Comparison of ENCODE assay signal across 19 cellular contexts in genomic region chr9:3825724-3826123, GRCh38.
"Had no signal": no experiment of that assay in that cellular context is flagged by ENCODE, and none has a peak within 500 bp of the region (broad histone marks: within the 10 kb centered on the region; RNA-seq: fewer than 3 reads in every experiment).

No MANE protein-coding gene starts in this region.

- H3K36me3 ChIP-seq: left ventricle myocardium inferior, prostate gland, right atrium auricular region, suprapubic skin had no signal

- H3K36me3 Mint-ChIP-seq: activated naive CD4-positive, alpha-beta T cell treated with anti-CD3 and anti-CD28 coated beads, Interleukin-2, amount 10 ng/mL, durations not matched to agents 7 days and 5 days; brain had no signal

- H3K27ac ChIP-seq: dorsolateral prefrontal cortex, foreskin keratinocyte, left ventricle myocardium inferior, prostate gland, right atrium auricular region, suprapubic skin had no signal

- ATAC-seq: activated CD8-positive, alpha-beta T cell treated with anti-CD3 and anti-CD28 coated beads for 36 hours; activated naive CD8-positive, alpha-beta T cell treated with anti-CD3 and anti-CD28 coated beads, Interleukin-2, amount 50 U/mL, for 24 hours; activated T-cell treated with anti-CD3 and anti-CD28 coated beads, Interleukin-2, amount 50 U/mL, for 4 hours; foreskin keratinocyte; stimulated activated naive CD8-positive, alpha-beta T cell treated with anti-CD3 and anti-CD28 coated beads, Interleukin-15, amount 100 ng/mL, for 72 hours had no signal

- H3K4me1 ChIP-seq: left ventricle myocardium inferior, prostate gland, right atrium auricular region had no signal

- H3K27ac Mint-ChIP-seq: activated CD4-positive, alpha-beta T cell treated with anti-CD3 and anti-CD28 coated beads, Interleukin-2, amount 10 ng/mL, durations not matched to agents 24 days and 14 days; activated CD8-positive, alpha-beta T cell treated with anti-CD3 and anti-CD28 coated beads for 36 hours; activated naive CD4-positive, alpha-beta T cell treated with anti-CD3 and anti-CD28 coated beads, Interleukin-2, amount 10 ng/mL, durations not matched to agents 7 days and 5 days; activated naive CD8-positive, alpha-beta T cell treated with anti-CD3 and anti-CD28 coated beads, Interleukin-2, amount 50 U/mL, for 24 hours; brain; stimulated activated naive CD8-positive, alpha-beta T cell treated with anti-CD3 and anti-CD28 coated beads, Interleukin-15, amount 100 ng/mL, for 72 hours had no signal

- H3K4me3 ChIP-seq: dorsolateral prefrontal cortex, left ventricle myocardium inferior, prostate gland, right atrium auricular region, suprapubic skin had no signal

- H3K4me1 Mint-ChIP-seq: activated CD4-positive, alpha-beta T cell treated with anti-CD3 and anti-CD28 coated beads, Interleukin-2, amount 10 ng/mL, durations not matched to agents 24 days and 14 days; activated naive CD4-positive, alpha-beta T cell treated with anti-CD3 and anti-CD28 coated beads, Interleukin-2, amount 10 ng/mL, durations not matched to agents 7 days and 5 days; activated naive CD8-positive, alpha-beta T cell treated with anti-CD3 and anti-CD28 coated beads, Interleukin-2, amount 50 U/mL, for 24 hours; stimulated activated naive CD8-positive, alpha-beta T cell treated with anti-CD3 and anti-CD28 coated beads, Interleukin-15, amount 100 ng/mL, for 72 hours had no signal

- H3K9me3 ChIP-seq: left ventricle myocardium inferior, prostate gland, right atrium auricular region, suprapubic skin had no signal

- H3K4me3 Mint-ChIP-seq: activated CD4-positive, alpha-beta T cell treated with anti-CD3 and anti-CD28 coated beads, Interleukin-2, amount 10 ng/mL, durations not matched to agents 24 days and 14 days; activated CD8-positive, alpha-beta T cell treated with anti-CD3 and anti-CD28 coated beads for 36 hours; activated naive CD4-positive, alpha-beta T cell treated with anti-CD3 and anti-CD28 coated beads, Interleukin-2, amount 10 ng/mL, durations not matched to agents 7 days and 5 days; activated naive CD8-positive, alpha-beta T cell treated with anti-CD3 and anti-CD28 coated beads, Interleukin-2, amount 50 U/mL, for 24 hours; activated T-cell treated with anti-CD3 and anti-CD28 coated beads, Interleukin-2, amount 50 U/mL, for 4 hours; brain; neural crest cell; stimulated activated naive CD8-positive, alpha-beta T cell treated with anti-CD3 and anti-CD28 coated beads, Interleukin-15, amount 100 ng/mL, for 72 hours had no signal

- H3K9me3 Mint-ChIP-seq: activated CD8-positive, alpha-beta T cell treated with anti-CD3 and anti-CD28 coated beads for 36 hours; activated naive CD4-positive, alpha-beta T cell treated with anti-CD3 and anti-CD28 coated beads, Interleukin-2, amount 10 ng/mL, durations not matched to agents 7 days and 5 days; activated naive CD8-positive, alpha-beta T cell treated with anti-CD3 and anti-CD28 coated beads, Interleukin-2, amount 50 U/mL, for 24 hours; activated T-cell treated with anti-CD3 and anti-CD28 coated beads, Interleukin-2, amount 50 U/mL, for 4 hours; stimulated activated naive CD8-positive, alpha-beta T cell treated with anti-CD3 and anti-CD28 coated beads, Interleukin-15, amount 100 ng/mL, for 72 hours had no signal

- H3K27me3 ChIP-seq: dorsolateral prefrontal cortex, foreskin keratinocyte, right atrium auricular region, suprapubic skin had no signal

- DNase-seq: activated CD4-positive, alpha-beta T cell treated with anti-CD3 and anti-CD28 coated beads, Interleukin-2, amount 10 ng/mL, durations not matched to agents 24 days and 14 days; activated CD8-positive, alpha-beta T cell treated with anti-CD3 and anti-CD28 coated beads for 36 hours; activated naive CD4-positive, alpha-beta T cell treated with anti-CD3 and anti-CD28 coated beads, Interleukin-2, amount 10 ng/mL, durations not matched to agents 7 days and 5 days; activated naive CD8-positive, alpha-beta T cell treated with anti-CD3 and anti-CD28 coated beads, Interleukin-2, amount 50 U/mL, for 24 hours; activated T-cell treated with anti-CD3 and anti-CD28 coated beads, Interleukin-2, amount 50 U/mL, for 4 hours; anterior cingulate cortex; central memory CD4-positive, alpha-beta T cell; dorsolateral prefrontal cortex; foreskin keratinocyte; kidney glomerular epithelial cell; left ventricle myocardium inferior; stimulated activated naive CD8-positive, alpha-beta T cell treated with anti-CD3 and anti-CD28 coated beads, Interleukin-15, amount 100 ng/mL, for 72 hours; T1000; trophoblast cell had no signal

- H3K27me3 Mint-ChIP-seq: activated naive CD4-positive, alpha-beta T cell treated with anti-CD3 and anti-CD28 coated beads, Interleukin-2, amount 10 ng/mL, durations not matched to agents 7 days and 5 days; activated naive CD8-positive, alpha-beta T cell treated with anti-CD3 and anti-CD28 coated beads, Interleukin-2, amount 50 U/mL, for 24 hours; stimulated activated naive CD8-positive, alpha-beta T cell treated with anti-CD3 and anti-CD28 coated beads, Interleukin-15, amount 100 ng/mL, for 72 hours had no signal
